ENCODE assay signal across 15 cellular contexts in the genomic region with DNA sequence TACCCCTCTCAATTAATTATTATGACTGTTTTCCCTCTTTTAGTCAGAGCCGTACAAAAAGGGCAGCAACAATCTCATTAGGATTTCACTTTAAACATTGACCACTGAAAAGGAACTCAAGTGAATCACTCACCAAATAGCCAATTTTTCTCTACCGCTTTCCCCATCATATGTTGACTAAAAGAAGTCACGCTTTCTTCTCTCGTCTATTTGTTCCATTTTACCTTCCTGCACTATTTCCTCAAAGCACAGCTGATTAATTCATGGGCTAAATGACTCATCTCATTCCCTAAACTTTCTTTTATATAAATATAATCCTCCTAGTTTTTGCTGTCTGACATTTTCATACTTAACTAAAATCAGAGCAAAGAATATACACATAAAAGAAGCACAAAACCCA. TPM values are rescaled to one million over a fixed set of nuclear protein-coding genes. Genes with fewer than 3 reads are reported as not detected.
DNase-seq lines count a peak whose midpoint lies in the region; ATAC-seq, FAIRE-seq and TF ChIP-seq lines count a peak whose summit lies in the region.
"Had no signal": no experiment of that assay in that cellular context is flagged by ENCODE, and none has a peak within 500 bp of the region (broad histone marks: within the 10 kb centered on the region; RNA-seq: fewer than 3 reads in every experiment).

No MANE protein-coding gene starts in this region.

- peaks cover 46% of the 10 kb centered on the region for H3K79me2 ChIP-seq in fibroblast of lung (ENCODE audit: control insufficient read depth, insufficient read depth, low read length)

- DNase-seq in Calu3 (no peak), RPMI7951 (ENCODE audit: low read depth) (peak; percentile 71), fibroblast of lung (ENCODE audit: low read depth in 2 of 2) (peak; percentile 70 to 82), omental fat pad (ENCODE audit: low spot score) (no peak), GM12891 (ENCODE audit: insufficient read length, low spot score) (no peak), OCI-M1 (lab: John Stamatoyannopoulos, UW) (no peak)
- DNase-seq in activated CD4-positive, alpha-beta T cell treated with anti-CD3 and anti-CD28 coated beads for 48 hours = no peak
- no peak for DNase-seq in stimulated activated CD4-positive, alpha-beta T cell treated with anti-CD3 and anti-CD28 coated beads, Interleukin-4, amount 100 ng/mL, for 4 hours
- DNase-seq: activated effector memory CD4-positive, alpha-beta T cell treated with Interleukin-2 at 50 U/mL for 16 hours; AML-193; erythroblast; GOT3; NCI-H1092; NCI-H345; T-helper 17 cell had no signal

- peaks cover 23% of the 10 kb centered on the region for H3K36me3 Mint-ChIP-seq in Calu3 (ENCODE audit: insufficient read depth, unreplicated experiment)

- intact Hi-C loops in Calu3 (cut with micrococcal nuclease; ENCODE audit: unreplicated experiment) = loop anchor here (5.0 kb wide), 1 partner anchor 35 kb away; no protein-coding TSS in a partner anchor

- H3K27me3 Mint-ChIP-seq in Calu3 (ENCODE audit: unreplicated experiment) = no peaks in the 10 kb centered on the region

- peak overlapping the region; percentile 29 for H3K4me3 Mint-ChIP-seq in Calu3 (ENCODE audit: low read depth, unreplicated experiment)
- H3K4me3 Mint-ChIP-seq: T-helper 17 cell had no signal

- peak overlapping the region in 2 of 4 experiments; percentile 28 to 31 for H3K4me3 ChIP-seq in fibroblast of lung (replicated peaks in 1 of 4; ENCODE audit: control extremely low read depth in 1 of 4, insufficient read depth in 1 of 4, low read depth in 3 of 4, low read length in 4 of 4)

- FAIRE-seq in GM12891 (lab: Jason Lieb, UNC) = no peak

- no peaks in the 10 kb centered on the region for H3K9me3 Mint-ChIP-seq in Calu3 (ENCODE audit: low read depth, unreplicated experiment)

- CTCF ChIA-PET in Calu3 (lab: Charles Lee) = interaction anchor here (1.4 kb wide), 1 partner anchor 9 kb away, joined by 3 read pairs; the partner anchor contains the start of gene MID1

- H3K36me3 ChIP-seq in fibroblast of lung (ENCODE audit: control insufficient read depth, insufficient read depth, low read length) = no peaks in the 10 kb centered on the region

- H3K9me3 ChIP-seq in fibroblast of lung (ENCODE audit: control insufficient read depth, insufficient read depth, low read depth, low read length) = no peaks in the 10 kb centered on the region

- peak overlapping the region; percentile 48 for H3K4me2 ChIP-seq in fibroblast of lung (ENCODE audit: extremely low read depth, insufficient read depth, low read length)

- H3K27me3 ChIP-seq in fibroblast of lung (ENCODE audit: control insufficient read depth, insufficient read depth, low read length) = no peaks in the 10 kb centered on the region

- H3K27ac ChIP-seq in fibroblast of lung (ENCODE audit: insufficient read depth, low read length) = peak overlapping the region; percentile 5

- peak; percentile 39 for ATAC-seq in omental fat pad (ENCODE audit: low FRiP score)
- ATAC-seq: T-helper 17 cell had no signal

- TF ChIP-seq CTCF in Calu3 (IDR thresholded peaks at IDR 0.05; ENCODE audit: unreplicated experiment) (no peak), fibroblast of lung (conservative IDR thresholded peaks at IDR 0.05 in 1 of 2, IDR thresholded peaks at IDR 0.05 in 1 of 2; ENCODE audit: low read depth in 1 of 2, low read length in 2 of 2) (no peak), omental fat pad (IDR thresholded peaks at IDR 0.05) (no peak)

- peaks cover 49% of the 10 kb centered on the region for H3K4me1 Mint-ChIP-seq in Calu3 (ENCODE audit: low read depth, unreplicated experiment)
- H3K4me1 Mint-ChIP-seq: T-helper 17 cell had no signal

- no peak overlapping the region for H3K9ac ChIP-seq in fibroblast of lung (ENCODE audit: insufficient read depth, low read length)

- peak overlapping the region; percentile 53 for H3K27ac Mint-ChIP-seq in Calu3 (ENCODE audit: unreplicated experiment)
- H3K27ac Mint-ChIP-seq: T-helper 17 cell had no signal

- peaks cover 2% of the 10 kb centered on the region for H3K4me1 ChIP-seq in fibroblast of lung (ENCODE audit: control insufficient read depth, extremely low read depth, insufficient read depth, low read length)

- no peak for TF ChIP-seq POLR2A in GM12891 (IDR thresholded peaks at IDR 0.05; ENCODE audit: low read depth, low read length)

- no peaks in the 10 kb centered on the region for H4K20me1 ChIP-seq in fibroblast of lung (ENCODE audit: control insufficient read depth, extremely low read depth, insufficient read depth, low read length)

- no peak overlapping the region for H2AFZ ChIP-seq in fibroblast of lung (ENCODE audit: low read length)

- BruUV-seq in Calu3 (replicated peaks; lab: Mats Ljungman, UMichigan) = no TSS peak

TF ChIP-seq in GM12891, 5 proteins besides CTCF, POLR2A, EP300 and RAD21:
- no peak for TF ChIP-seq POLR2AphosphoS5 (IDR thresholded peaks at IDR 0.05; ENCODE audit: low read depth, low read length)
- TF ChIP-seq PAX5 (IDR thresholded peaks at IDR 0.05; ENCODE audit: insufficient read depth, low read length, severe bottlenecking) = no peak
- no peak for TF ChIP-seq SPI1 (IDR thresholded peaks at IDR 0.05; ENCODE audit: low read depth, low read length)
- no peak for TF ChIP-seq TAF1 (IDR thresholded peaks at IDR 0.05; ENCODE audit: low read depth, low read length)
- TF ChIP-seq POU2F2 (IDR thresholded peaks at IDR 0.05; ENCODE audit: low read depth, low read length) = no peak

RNA-seq across cellular contexts. Expression of gene MID1, which starts 8.2 kb away (rescaled TPM):
- total RNA-seq in Calu3 (2022) = 70.5 and 85.6 TPM in 2 replicates
- total RNA-seq in RPMI7951 (2014; rRNA removed; shearing (Covaris generic)) = 16.0 and 16.6 TPM in 2 replicates
- 8.5 and 20.3 TPM in 2 replicates for total RNA-seq in fibroblast of lung
- polyA plus RNA-seq in fibroblast of lung = 27.3 and 27.7 TPM in 2 replicates
- 14.3 and 19.3 TPM in 2 replicates for polyA plus RNA-seq in fibroblast of lung (2012)
- 82.0 and 90.9 TPM in 2 replicates for polyA minus RNA-seq in fibroblast of lung (ENCODE audit: low replicate concordance)
- 10 to 100 TPM in 2 of 4 donors, 1 to 10 TPM in 2; 8.3 to 14.5 (median 10.8) TPM for total RNA-seq in omental fat pad
- 0.18 TPM for polyA plus RNA-seq in GM12891 (2012; ENCODE audit: low read depth, missing spikeins)

Comparison
In these comparisons a context has a peak if more than half of its experiments do, and no peak if none do; other contexts are left out.
1. DNase-seq: peak in RPMI7951 (single experiment) and fibroblast of lung (2 of 2); none in Calu3 (single experiment), omental fat pad (single experiment), GM12891 (single experiment), activated CD4-positive, alpha-beta T cell treated with anti-CD3 and anti-CD28 coated beads for 48 hours (single experiment), stimulated activated CD4-positive, alpha-beta T cell treated with anti-CD3 and anti-CD28 coated beads, Interleukin-4, amount 100 ng/mL, for 4 hours (0 of 2) and OCI-M1 (single experiment).